Comparison of ENCODE assay signal across 7 cellular contexts in genomic region chr15:65400760-65401606, GRCh38. TPM values are rescaled to one million over a fixed set of nuclear protein-coding genes. Genes with fewer than 3 reads are reported as not detected.
DNase-seq lines count a peak whose midpoint lies in the region; ATAC-seq, FAIRE-seq and TF ChIP-seq lines count a peak whose summit lies in the region.

No MANE protein-coding gene starts in this region.

- FAIRE-seq in small intestine (lab: Jason Lieb, UNC) = no peak

- intact Hi-C loops in posterior vena cava (cut with DNase I) = loop anchor here in 1 of 2 donors (5.0 kb wide), 1 partner anchor 84 kb away; no protein-coding TSS in a partner anchor

- no peak overlapping the region for H3K4me3 ChIP-seq in small intestine (ENCODE audit: low read depth in 1 of 2, low read length in 2 of 2)

- no peak overlapping the region for H3K27ac ChIP-seq in small intestine (ENCODE audit: low read depth in 1 of 2, low read length in 1 of 2)

- WGBS in small intestine, 3 donors = 14 to 24% (median 20%) methylated on average over 11 of the region's 11 CpGs

- H3K4me1 ChIP-seq in small intestine (ENCODE audit: control insufficient read depth in 2 of 2, insufficient read depth in 1 of 2, low read depth in 1 of 2, low read length in 1 of 2) = no peaks in the 10 kb centered on the region

- TF ChIP-seq CTCF in GM12874 (IDR thresholded peaks at IDR 0.05; ENCODE audit: insufficient read depth, low read depth, low read length) = peak; percentile 93

- peak; percentile 53 to 93 (median 83) for DNase-seq in NCI-H1417 (lab: John Stamatoyannopoulos, UW)
- DNase-seq in astrocyte of the hippocampus (ENCODE audit: low read depth, low spot score) = peak; percentile 89
- peak; percentile 85 for DNase-seq in iPS DF 19.7 (ENCODE audit: low read depth, low spot score)
- DNase-seq in small intestine = peak; percentile 51
- no peak for DNase-seq in posterior vena cava (ENCODE audit: low spot score)

- ATAC-seq in SK-N-SH treated with all-trans-retinoic acid at 6 μM for 48 hours = peak; percentile 96

- H3K9me3 ChIP-seq in small intestine (ENCODE audit: control insufficient read depth, low read depth) = no peaks in the 10 kb centered on the region

- no peaks in the 10 kb centered on the region for H3K36me3 ChIP-seq in small intestine (ENCODE audit: control insufficient read depth in 2 of 2, insufficient read depth in 2 of 2, low read length in 2 of 2)

- peaks cover 5 to 15% of the 10 kb centered on the region in 2 donors for H3K27me3 ChIP-seq in small intestine (ENCODE audit: control insufficient read depth in 2 of 2, insufficient read depth in 2 of 2, low read length in 2 of 2)

TF ChIP-seq in SK-N-SH treated with all-trans-retinoic acid at 6 μM for 48 hours, 23 proteins besides CTCF, POLR2A, EP300 and RAD21:
- TF ChIP-seq POU6F1 (CRISPR knock-in tag; IDR thresholded peaks at IDR 0.05; ENCODE audit: borderline replicate concordance, low read depth) = no peak
- TF ChIP-seq PPARA (CRISPR knock-in tag; IDR thresholded peaks at IDR 0.05; ENCODE audit: borderline replicate concordance) = no peak
- no peak for TF ChIP-seq ESRRG (CRISPR knock-in tag; IDR thresholded peaks at IDR 0.05)
- TF ChIP-seq ZNF8 (CRISPR knock-in tag; IDR thresholded peaks at IDR 0.05) = no peak
- TF ChIP-seq ZNF565 (CRISPR knock-in tag; conservative IDR thresholded peaks at IDR 0.05; ENCODE audit: low read depth) = no peak
- no peak for TF ChIP-seq SNAI2 (CRISPR knock-in tag; IDR thresholded peaks at IDR 0.05)

RNA-seq across cellular contexts. Expression of gene IGDCC4, which starts 21.8 kb away (rescaled TPM):
- under 1 TPM in 2 of 3 donors, not detected in 1; 0.27 to 0.61 TPM for polyA plus RNA-seq in small intestine
- total RNA-seq in posterior vena cava = 1 to 10 TPM; 1.2 to 4.7 TPM

RNA-seq across cellular contexts. Expression of gene IGDCC3, which starts 23.2 kb away (rescaled TPM):
- under 1 TPM in 1 of 3 donors, not detected in 2; 0.18 TPM for polyA plus RNA-seq in small intestine
- not detected for total RNA-seq in posterior vena cava
